ENCODE assay signal across 24 cellular contexts in the genomic region with DNA sequence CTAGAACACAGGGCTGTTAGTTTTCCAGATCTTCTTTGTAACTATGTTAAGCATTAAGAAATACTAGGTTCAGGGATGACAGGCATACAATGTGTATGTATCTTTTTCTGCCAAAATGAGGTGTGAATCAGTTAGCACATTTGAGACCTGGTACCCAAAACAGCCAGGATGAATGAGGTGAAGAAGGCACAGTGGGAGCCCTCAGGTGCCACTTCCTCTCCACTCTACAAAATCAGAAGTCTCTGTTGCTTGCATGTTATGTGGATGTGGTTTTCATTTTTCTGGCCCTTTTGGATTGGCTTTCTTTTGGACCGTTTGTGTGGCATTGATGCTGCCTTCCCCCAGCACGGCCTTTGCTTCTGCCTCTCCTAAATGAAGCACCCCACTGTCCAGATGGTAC.
"Had no signal": no experiment of that assay in that cellular context is flagged by ENCODE, and none has a peak within 500 bp of the region (broad histone marks: within the 10 kb centered on the region; RNA-seq: fewer than 3 reads in every experiment).

No MANE protein-coding gene starts in this region.

- H3K27ac ChIP-seq: coronary artery, esophagus muscularis mucosa, foreskin keratinocyte, gastroesophageal sphincter, heart left ventricle, hepatocyte, left lung, pancreas, right lobe of liver, stomach, thyroid gland, vagina had no signal

- H3K27me3 ChIP-seq: esophagus muscularis mucosa, gastroesophageal sphincter, heart left ventricle, hepatocyte, left lung, pancreas, right lobe of liver, stomach, thyroid gland, vagina had no signal

- H3K4me1 ChIP-seq: esophagus muscularis mucosa, foreskin keratinocyte, gastroesophageal sphincter, heart left ventricle, left lung, pancreas, right lobe of liver, thyroid gland, vagina had no signal

- H3K36me3 ChIP-seq: esophagus muscularis mucosa, gastroesophageal sphincter, heart left ventricle, left lung, pancreas, right lobe of liver, stomach, thyroid gland, vagina had no signal

- H3K4me3 ChIP-seq: coronary artery, esophagus muscularis mucosa, gastroesophageal sphincter, heart left ventricle, hepatocyte, left lung, pancreas, right lobe of liver, stomach, thyroid gland, vagina had no signal

- ATAC-seq: foreskin keratinocyte; gastroesophageal sphincter; heart left ventricle; left cardiac atrium; left lung; naive thymus-derived CD4-positive, alpha-beta T cell; pancreas; right lobe of liver; stimulated activated naive B cell treated with anti-CD40 and anti-IgM and Interleukin-4, amounts not matched to agents 10 μg/mL and 1 μg/mL and 100 μg/mL, for 72 hours had no signal

- H3K27ac Mint-ChIP-seq: stimulated activated naive B cell treated with anti-CD40 and anti-IgM and Interleukin-4, amounts not matched to agents 10 μg/mL and 1 μg/mL and 100 μg/mL, for 72 hours had no signal

- H3K4me3 Mint-ChIP-seq: naive thymus-derived CD4-positive, alpha-beta T cell; stimulated activated naive B cell treated with anti-CD40 and anti-IgM and Interleukin-4, amounts not matched to agents 10 μg/mL and 1 μg/mL and 100 μg/mL, for 72 hours had no signal

- DNase-seq: effector memory CD4-positive, alpha-beta T cell; foreskin keratinocyte; heart left ventricle; left cardiac atrium; left lung; mesenchymal stem cell; midbrain; occipital lobe; pancreas; retina; right lobe of liver; small intestine; stimulated activated CD4-positive, alpha-beta T cell treated with anti-CD3 and anti-CD28 coated beads, Interleukin-15, amount 100 ng/mL, for 24 hours; stimulated activated CD4-positive, alpha-beta T cell treated with anti-CD3 and anti-CD28 coated beads, Interleukin-2, amount 100 ng/mL, for 48 hours; stimulated activated naive B cell treated with anti-CD40 and anti-IgM and Interleukin-4, amounts not matched to agents 10 μg/mL and 1 μg/mL and 100 μg/mL, for 72 hours; stomach; thyroid gland; trophoblast cell had no signal

- H3K9me3 ChIP-seq: esophagus muscularis mucosa, gastroesophageal sphincter, heart left ventricle, pancreas, right lobe of liver, stomach, thyroid gland, vagina had no signal
